ENCODE assay signal across 24 cellular contexts in genomic region chr3:113286524-113286923, GRCh38.
DNase-seq lines count a peak whose midpoint lies in the region; ATAC-seq and TF ChIP-seq lines count a peak whose summit lies in the region.
"Had no signal": no experiment of that assay in that cellular context is flagged by ENCODE, and none has a peak within 500 bp of the region (broad histone marks: within the 10 kb centered on the region; RNA-seq: fewer than 3 reads in every experiment).

No MANE protein-coding gene starts in this region.

- H3K9me3 Mint-ChIP-seq in nephron progenitor cell, result no peaks in the 10 kb centered on the region
- H3K9me3 Mint-ChIP-seq: activated naive CD4-positive, alpha-beta T cell treated with anti-CD3 and anti-CD28 coated beads, Interleukin-2, amount 50 U/mL, for 72 hours; activated T-helper 17 cell treated with anti-CD3 and anti-CD28 coated beads, Interleukin-2, amount 50 U/mL, for 72 hours; CD4-positive, alpha-beta T cell; HFFc6; natural killer cell; WTC11 had no signal

- H3F3A ChIP-seq in PC-3 (ENCODE audit: low read length, unreplicated experiment), result peaks cover 6% of the 10 kb centered on the region

- TF ChIP-seq CTCF in PC-3 (conservative IDR thresholded peaks at IDR 0.05; ENCODE audit: low read depth, low read length) (no peak), nephron progenitor cell (IDR thresholded peaks at IDR 0.05) (no peak), thyroid gland (IDR thresholded peaks at IDR 0.05) (no peak)

- peaks cover 54% of the 10 kb centered on the region for H3K36me3 Mint-ChIP-seq in nephron progenitor cell (ENCODE audit: low read depth)
- H3K36me3 Mint-ChIP-seq: activated naive CD4-positive, alpha-beta T cell treated with anti-CD3 and anti-CD28 coated beads, Interleukin-2, amount 50 U/mL, for 72 hours; natural killer cell; WTC11 had no signal

- H3K9me3 ChIP-seq in PC-3 (ENCODE audit: low read length) (no peaks in the 10 kb centered on the region), ectodermal cell (ENCODE audit: control insufficient read depth, low read length) (no peaks in the 10 kb centered on the region), thyroid gland (no peaks in the 10 kb centered on the region)
- H3K9me3 ChIP-seq: heart left ventricle had no signal

- intact Hi-C loops in PC-3 (cut with micrococcal nuclease), result loop anchor here (5.0 kb wide), 1 partner anchor 249 kb away; no protein-coding TSS in a partner anchor
- intact Hi-C loops in thyroid gland (cut with DNase I), result loop anchor here (5.0 kb wide), 1 partner anchor 234 kb away; no protein-coding TSS in a partner anchor

- peaks cover 79% of the 10 kb centered on the region for H3K4me1 Mint-ChIP-seq in nephron progenitor cell
- H3K4me1 Mint-ChIP-seq: activated T-helper 17 cell treated with anti-CD3 and anti-CD28 coated beads, Interleukin-2, amount 50 U/mL, for 72 hours; natural killer cell; WTC11 had no signal

- H3K36me3 ChIP-seq in PC-3 (ENCODE audit: low read depth, low read length), result no peaks in the 10 kb centered on the region
- H3K36me3 ChIP-seq in ectodermal cell (ENCODE audit: control insufficient read depth, insufficient read depth, low read length), result peaks cover 40% of the 10 kb centered on the region
- peaks cover 23 to 33% of the 10 kb centered on the region in 2 donors for H3K36me3 ChIP-seq in thyroid gland

- H3K4me3 ChIP-seq in PC-3 (ENCODE audit: low read length), result no peak overlapping the region
- no peak overlapping the region for H3K4me3 ChIP-seq in ectodermal cell (ENCODE audit: insufficient read depth, low read depth, low read length)
- no peak overlapping the region for H3K4me3 ChIP-seq in thyroid gland (replicated peaks in 1 of 3)
- H3K4me3 ChIP-seq: heart left ventricle had no signal

- POLR2A ChIA-PET in PC-3 (lab: Charles Lee; ENCODE audit: unreplicated experiment), result no interaction called here

- peaks cover 5% of the 10 kb centered on the region for H3K27me3 Mint-ChIP-seq in nephron progenitor cell (ENCODE audit: low read depth, poor library complexity)
- H3K27me3 Mint-ChIP-seq: CD4-positive, alpha-beta T cell had no signal

- no TSS peak for BruUV-seq in PC-3 (replicated peaks; lab: Mats Ljungman, UMichigan)

- WGBS in ectodermal cell, 2 experiments, result 95% methylated on average over 5 to 6 of the region's 6 CpGs
- 86 to 90% methylated on average over 5 to 6 of the region's 6 CpGs for WGBS in thyroid gland, 2 donors

- H3K27ac ChIP-seq in PC-3 (ENCODE audit: low read length) (peak overlapping the region; percentile 86), ectodermal cell (ENCODE audit: insufficient read depth, low read depth, low read length, poor library complexity, severe bottlenecking) (peak overlapping the region; percentile 52), thyroid gland (peak overlapping the region; percentile 5 to 74 (median 51))
- H3K27ac ChIP-seq: KMS-11 had no signal

- ATAC-seq in PC-3, result no peak
- no peak for ATAC-seq in HG03354 (IDR thresholded peaks at IDR 0.05; ENCODE audit: poor library complexity, severe bottlenecking, unreplicated experiment)
- ATAC-seq: activated naive CD4-positive, alpha-beta T cell treated with anti-CD3 and anti-CD28 coated beads, Interleukin-2, amount 50 U/mL, for 72 hours; activated T-helper 17 cell treated with anti-CD3 and anti-CD28 coated beads, Interleukin-2, amount 50 U/mL, for 72 hours; natural killer cell; WTC11 had no signal

- H3K79me2 ChIP-seq in PC-3 (ENCODE audit: low read length), result no peaks in the 10 kb centered on the region

- H3K4me2 ChIP-seq in PC-3 (ENCODE audit: low read length), result no peak overlapping the region
- H3K4me2 ChIP-seq: KMS-11 had no signal

- TF ChIP-seq POLR2A in thyroid gland (IDR thresholded peaks at IDR 0.05), result no peak

- H3K4me1 ChIP-seq in PC-3 (ENCODE audit: insufficient read depth, low read length) (peaks cover 18% of the 10 kb centered on the region), ectodermal cell (ENCODE audit: control insufficient read depth, insufficient read depth, low read length) (peaks cover 12% of the 10 kb centered on the region), thyroid gland (peaks cover 0 to 11% of the 10 kb centered on the region in 2 donors)

- CTCF ChIA-PET in PC-3 (lab: Charles Lee), result interaction anchor here (0.6 to 0.7 kb wide), 2 partner anchors 160 to 270 kb away, joined by 3 to 4 read pairs; no protein-coding TSS in a partner anchor

- peak overlapping the region; percentile 94 for H3K27ac Mint-ChIP-seq in nephron progenitor cell
- H3K27ac Mint-ChIP-seq: activated naive CD4-positive, alpha-beta T cell treated with anti-CD3 and anti-CD28 coated beads, Interleukin-2, amount 50 U/mL, for 72 hours; activated T-helper 17 cell treated with anti-CD3 and anti-CD28 coated beads, Interleukin-2, amount 50 U/mL, for 72 hours; CD4-positive, alpha-beta T cell; natural killer cell; progenitor cell of endocrine pancreas; WTC11 had no signal

- no peak overlapping the region for H3K4me3 Mint-ChIP-seq in nephron progenitor cell
- H3K4me3 Mint-ChIP-seq: activated T-helper 17 cell treated with anti-CD3 and anti-CD28 coated beads, Interleukin-2, amount 50 U/mL, for 72 hours; CD4-positive, alpha-beta T cell; natural killer cell; WTC11 had no signal

- DNase-seq in PC-3, result no peak
- DNase-seq in nephron progenitor cell, result no peak
- no peak for DNase-seq in thyroid gland
- DNase-seq in medulla oblongata (ENCODE audit: extremely low spot score), result no peak
- no peak for DNase-seq in AG08396 (ENCODE audit: low spot score)
- DNase-seq in iPS-NIHi7 (ENCODE audit: extremely low spot score), result no peak
- DNase-seq: activated CD8-positive, alpha-beta memory T cell treated with anti-CD3 and anti-CD28 coated beads, Interleukin-2, amount 50 U/mL, for 48 hours; aorta; CD4-positive, alpha-beta T cell; central memory CD4-positive, alpha-beta T cell; heart left ventricle; midbrain; natural killer cell; NCI-H1436; NCI-H510A; SIG-M5 had no signal

- no peak overlapping the region for H2AFZ ChIP-seq in PC-3 (ENCODE audit: low read length)

- peak overlapping the region; percentile 57 for H3K9ac ChIP-seq in PC-3 (ENCODE audit: low read length)
- H3K9ac ChIP-seq: KMS-11 had no signal

- no peaks in the 10 kb centered on the region for H4K20me1 ChIP-seq in PC-3 (ENCODE audit: low read length)

- H3K27me3 ChIP-seq in PC-3 (ENCODE audit: low read length) (no peaks in the 10 kb centered on the region), ectodermal cell (ENCODE audit: control insufficient read depth, insufficient read depth, low read length, poor library complexity, severe bottlenecking) (no peaks in the 10 kb centered on the region), thyroid gland (no peaks in the 10 kb centered on the region)
- H3K27me3 ChIP-seq: heart left ventricle had no signal

- no peaks in the 10 kb centered on the region for H3K9me2 ChIP-seq in PC-3 (replicated peaks; ENCODE audit: low read length)
